ENCODE assay signal across 8 cellular contexts in the genomic region with DNA sequence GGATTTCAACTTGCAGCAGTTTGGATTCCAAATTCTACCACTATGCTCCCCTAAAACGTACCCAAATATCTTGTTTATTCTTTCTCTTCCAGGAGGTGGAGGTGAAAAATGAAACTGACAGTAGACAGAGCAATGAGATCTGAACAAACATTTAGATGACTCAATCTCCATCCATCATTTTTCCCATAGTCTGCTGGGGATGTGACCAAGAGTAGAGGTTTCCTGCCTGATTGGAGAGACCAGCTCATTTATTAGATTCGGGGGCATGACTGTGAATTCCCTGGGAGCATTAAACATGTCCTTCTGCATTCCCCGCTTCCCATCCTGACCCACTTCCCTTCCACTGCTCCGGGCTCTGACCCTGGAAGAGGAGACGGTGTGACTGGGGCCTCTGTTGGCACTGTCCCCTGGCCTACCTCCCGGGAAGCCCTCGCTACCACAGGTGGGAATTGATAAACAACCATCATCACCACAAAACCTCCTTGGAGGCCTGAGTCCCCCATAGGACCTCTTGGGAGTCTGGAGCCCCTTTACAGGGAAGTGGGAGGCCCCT. TPM values are rescaled to one million over a fixed set of nuclear protein-coding genes. Genes with fewer than 3 reads are reported as not detected.
A peak's percentile ranks its signal among the peaks of the same experiment; 100 is the strongest.
DNase-seq lines count a peak whose midpoint lies in the region; ATAC-seq and TF ChIP-seq lines count a peak whose summit lies in the region.
"Had no signal": no experiment of that assay in that cellular context is flagged by ENCODE, and none has a peak within 500 bp of the region (broad histone marks: within the 10 kb centered on the region; RNA-seq: fewer than 3 reads in every experiment).

No MANE protein-coding gene starts in this region.

- no peaks in the 10 kb centered on the region for H3K27me3 ChIP-seq in stomach

- H3K27me3 Mint-ChIP-seq in HFFc6 (ENCODE audit: insufficient read depth) (peaks cover 3% of the 10 kb centered on the region), T-helper 17 cell (peaks cover 23% of the 10 kb centered on the region)
- peaks cover 7% of the 10 kb centered on the region for H3K27me3 Mint-ChIP-seq in activated T-helper 17 cell treated with anti-CD3 and anti-CD28 coated beads, Interleukin-2, amount 50 U/mL, for 72 hours

- no peak for TF ChIP-seq EP300 in stomach (IDR thresholded peaks at IDR 0.05)

- H3K9me3 Mint-ChIP-seq in HFFc6, result no peaks in the 10 kb centered on the region
- H3K9me3 Mint-ChIP-seq in activated T-helper 17 cell treated with anti-CD3 and anti-CD28 coated beads, Interleukin-2, amount 50 U/mL, for 72 hours, result no peaks in the 10 kb centered on the region

- H3K27ac Mint-ChIP-seq in HFFc6, result peak overlapping the region; percentile 98
- no peak overlapping the region for H3K27ac Mint-ChIP-seq in activated T-helper 17 cell treated with anti-CD3 and anti-CD28 coated beads, Interleukin-2, amount 50 U/mL, for 72 hours
- H3K27ac Mint-ChIP-seq in T-helper 17 cell, result no peak overlapping the region

- intact Hi-C loops in stomach (cut with DNase I; ENCODE audit: low total_unique reads), result no loop called here

- H3K4me1 ChIP-seq in stomach, result peaks cover 3 to 46% (median 38%) of the 10 kb centered on the region in 4 donors

- peak overlapping the region; percentile 3 to 62 (median 49) for H3K27ac ChIP-seq in stomach

- TF ChIP-seq POLR2A in stomach (IDR thresholded peaks at IDR 0.05), result no peak

- H3K4me3 Mint-ChIP-seq in HFFc6 (peak overlapping the region; percentile 54), T-helper 17 cell (no peak overlapping the region)
- no peak overlapping the region for H3K4me3 Mint-ChIP-seq in activated T-helper 17 cell treated with anti-CD3 and anti-CD28 coated beads, Interleukin-2, amount 50 U/mL, for 72 hours

- H3K36me3 ChIP-seq in stomach, result no peaks in the 10 kb centered on the region

- WGBS in stomach, 5 donors, result 77 to 86% (median 81%) methylated on average over 7 of the region's 7 CpGs

- TF ChIP-seq CTCF in HFFc6 (IDR thresholded peaks at IDR 0.05) (peak; percentile 51), foreskin fibroblast (IDR thresholded peaks at IDR 0.05; ENCODE audit: low read depth, low read length) (no peak), stomach (IDR thresholded peaks at IDR 0.05) (no peak)

- H3K4me3 ChIP-seq in foreskin fibroblast (ENCODE audit: low read depth in 1 of 2, low read length in 2 of 2), result no peak overlapping the region
- no peak overlapping the region for H3K4me3 ChIP-seq in stomach

- peak; percentile 86 for DNase-seq in HFFc6
- peak; percentile 65 to 76 for DNase-seq in foreskin fibroblast
- DNase-seq in stomach, result no peak
- no peak for DNase-seq in AML-193 (lab: John Stamatoyannopoulos, UW)
- DNase-seq in T-helper 17 cell, result no peak
- DNase-seq: cerebellar nuclear complex had no signal

- peak; percentile 18 for ATAC-seq in activated T-helper 17 cell treated with anti-CD3 and anti-CD28 coated beads, Interleukin-2, amount 50 U/mL, for 72 hours (replicated peaks)
- ATAC-seq in T-helper 17 cell (no peak), GM21515 (IDR thresholded peaks at IDR 0.05; ENCODE audit: unreplicated experiment) (no peak)

- H3K36me3 Mint-ChIP-seq in HFFc6 (ENCODE audit: low read depth) (peaks cover 54% of the 10 kb centered on the region), T-helper 17 cell (ENCODE audit: low read depth) (peaks cover 2% of the 10 kb centered on the region)
- no peaks in the 10 kb centered on the region for H3K36me3 Mint-ChIP-seq in activated T-helper 17 cell treated with anti-CD3 and anti-CD28 coated beads, Interleukin-2, amount 50 U/mL, for 72 hours (ENCODE audit: low read depth)

- H3K9me3 ChIP-seq in stomach, result no peaks in the 10 kb centered on the region
- H3K9me3 ChIP-seq in T-helper 17 cell (ENCODE audit: control insufficient read depth, low read length, poor library complexity, severe bottlenecking), result no peaks in the 10 kb centered on the region

- H3K4me1 Mint-ChIP-seq in HFFc6 (ENCODE audit: low read depth), result peaks cover 100% of the 10 kb centered on the region
- no peaks in the 10 kb centered on the region for H3K4me1 Mint-ChIP-seq in activated T-helper 17 cell treated with anti-CD3 and anti-CD28 coated beads, Interleukin-2, amount 50 U/mL, for 72 hours
- peaks cover 4% of the 10 kb centered on the region for H3K4me1 Mint-ChIP-seq in T-helper 17 cell

RNA-seq across cellular contexts. Expression of gene DKK3, which starts 20.3 kb away (rescaled TPM):
- 100 to 1,000 TPM; 518 to 872 (median 646) TPM for total RNA-seq in HFFc6 (2021; fragmentation: NEBNext Ultra II Directional; extraction: Animal tissue kit (Norgen Biotek cat#: 25700))
- total RNA-seq in activated T-helper 17 cell treated with anti-CD3 and anti-CD28 coated beads, Interleukin-2, amount 50 U/mL, for 72 hours, result not detected
- total RNA-seq in stomach, result 10 to 100 TPM; 35.0 to 63.8 (median 54.7) TPM
- 10 to 100 TPM; 21.8 to 36.7 (median 29.6) TPM for polyA plus RNA-seq in stomach
- 1 to 10 TPM in 1 of 2 donors, under 1 TPM in 1; 0.91 to 1.6 TPM for total RNA-seq in T-helper 17 cell

Comparison
In these comparisons a context has a peak if more than half of its experiments do, and no peak if none do; other contexts are left out.
1. DNase-seq: peak in HFFc6 (single experiment) and foreskin fibroblast (2 of 2); none in stomach (single experiment), AML-193 (0 of 2) and T-helper 17 cell (0 of 3).
2. RNA of gene DKK3, which starts 20.3 kb away (total RNA-seq): 518 to 872 TPM in HFFc6 and 35.0 to 63.8 TPM in stomach; 0.91 to 1.6 TPM in T-helper 17 cell and not detected in activated T-helper 17 cell treated with anti-CD3 and anti-CD28 coated beads, Interleukin-2, amount 50 U/mL, for 72 hours; every median in the first group is over 10 times any median in the second.